ENCODE assay signal across 8 cellular contexts in the genomic region with DNA sequence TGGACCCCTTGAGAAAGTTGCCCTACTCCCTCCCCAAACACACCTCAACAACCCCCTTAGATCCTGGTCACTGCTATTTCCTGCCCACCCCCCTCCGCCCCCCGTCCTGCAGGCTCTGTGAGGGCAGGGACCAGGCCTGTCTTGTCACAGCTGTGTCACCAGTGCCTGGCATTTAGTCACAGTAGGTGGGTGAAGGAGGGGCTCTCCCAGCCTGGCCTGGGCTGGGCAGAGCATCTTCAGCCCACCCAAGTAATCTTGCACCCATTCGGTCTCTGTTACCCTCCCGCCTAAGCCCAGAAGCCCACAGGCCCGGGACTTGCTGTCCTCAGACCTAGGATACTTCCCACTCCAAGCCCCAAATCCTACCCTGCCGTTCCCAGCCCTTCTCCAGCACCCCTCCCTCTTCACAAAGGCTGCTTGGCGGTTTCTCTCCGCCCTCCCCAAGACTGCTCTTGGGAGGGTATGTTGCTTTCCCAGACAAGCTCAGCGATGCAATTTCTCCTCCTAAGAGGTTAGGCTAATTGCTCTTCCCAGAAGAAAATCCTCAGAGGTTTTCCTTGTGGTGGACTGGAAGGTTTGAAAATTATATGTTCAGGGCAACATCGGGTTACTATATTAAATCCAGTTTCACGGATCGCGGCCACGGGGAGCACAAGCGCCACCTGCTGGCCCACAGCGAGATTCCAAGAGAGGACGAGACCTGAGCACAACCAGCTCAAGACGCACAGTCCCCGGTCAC. TPM values are rescaled to one million over a fixed set of nuclear protein-coding genes. Genes with fewer than 3 reads are reported as not detected.
A peak's percentile ranks its signal among the peaks of the same experiment; 100 is the strongest.
DNase-seq lines count a peak whose midpoint lies in the region; ATAC-seq and TF ChIP-seq lines count a peak whose summit lies in the region.

No MANE protein-coding gene starts in this region.

- H3K27ac ChIP-seq in osteoblast (ENCODE audit: low read depth, low read length) = no peak overlapping the region
- no peak overlapping the region for H3K27ac ChIP-seq in substantia nigra (ENCODE audit: low read depth, low read length, poor library complexity, severe bottlenecking)

- H3K4me3 ChIP-seq in osteoblast (ENCODE audit: insufficient read depth, low read length) = peak overlapping the region; percentile 57

- H3K36me3 ChIP-seq in osteoblast (ENCODE audit: insufficient read depth, low read length) = no peaks in the 10 kb centered on the region

- peak overlapping the region; percentile 80 for H3K4me2 ChIP-seq in osteoblast (ENCODE audit: insufficient read depth, low read length)

- ATAC-seq in GM19455 (IDR thresholded peaks at IDR 0.05; ENCODE audit: unreplicated experiment) = no peak

- no peaks in the 10 kb centered on the region for H3K79me2 ChIP-seq in osteoblast (ENCODE audit: insufficient read depth, low read length)

- no peaks in the 10 kb centered on the region for H4K20me1 ChIP-seq in osteoblast (ENCODE audit: insufficient read depth, low read length)

- peak; percentile 97 for TF ChIP-seq CTCF in osteoblast (IDR thresholded peaks at IDR 0.05; ENCODE audit: extremely low read depth, low read depth, low read length)

- no peaks in the 10 kb centered on the region for H3K9me3 ChIP-seq in osteoblast (ENCODE audit: low read depth, low read length)

- H3K27me3 ChIP-seq in osteoblast (ENCODE audit: insufficient read depth, low read length) = no peaks in the 10 kb centered on the region

- DNase-seq in ELF-1 (ENCODE audit: low read depth, low spot score) (peak; percentile 84), LHCN-M2 (ENCODE audit: low read depth) (peak; percentile 62), SHP77 treated with DMSO at 0.1 percent for 48 hours (lab: John Stamatoyannopoulos, UW) (peak; percentile 38), globus pallidus (ENCODE audit: low spot score) (peak; percentile 40), osteoblast (ENCODE audit: insufficient read length, low spot score, missing footprints) (peak; percentile 79), substantia nigra (lab: John Stamatoyannopoulos, UW) (peak in 36 of 49 donors; percentile 7 to 80 (median 53))
- peak; percentile 67 for DNase-seq in activated gamma-delta T cell treated with anti-CD3 and anti-CD28 coated beads, Interleukin-2, amount 50 U/mL, for 16 hours (ENCODE audit: low read depth)

- peaks cover 14% of the 10 kb centered on the region for H3K4me1 ChIP-seq in osteoblast (ENCODE audit: insufficient read depth, low read length)

- peak overlapping the region; percentile 77 for H2AFZ ChIP-seq in osteoblast (ENCODE audit: low read length)

RNA-seq across cellular contexts. Expression of gene ZFP36L1, which starts 50.8 kb away (rescaled TPM):
- total RNA-seq in LHCN-M2 (2014; rRNA removed) (238 and 342 TPM in 2 replicates), osteoblast (46.7 and 47.1 TPM in 2 replicates)
- 251 TPM for polyA plus RNA-seq in LHCN-M2 (2012)
